In the genomic region with DNA sequence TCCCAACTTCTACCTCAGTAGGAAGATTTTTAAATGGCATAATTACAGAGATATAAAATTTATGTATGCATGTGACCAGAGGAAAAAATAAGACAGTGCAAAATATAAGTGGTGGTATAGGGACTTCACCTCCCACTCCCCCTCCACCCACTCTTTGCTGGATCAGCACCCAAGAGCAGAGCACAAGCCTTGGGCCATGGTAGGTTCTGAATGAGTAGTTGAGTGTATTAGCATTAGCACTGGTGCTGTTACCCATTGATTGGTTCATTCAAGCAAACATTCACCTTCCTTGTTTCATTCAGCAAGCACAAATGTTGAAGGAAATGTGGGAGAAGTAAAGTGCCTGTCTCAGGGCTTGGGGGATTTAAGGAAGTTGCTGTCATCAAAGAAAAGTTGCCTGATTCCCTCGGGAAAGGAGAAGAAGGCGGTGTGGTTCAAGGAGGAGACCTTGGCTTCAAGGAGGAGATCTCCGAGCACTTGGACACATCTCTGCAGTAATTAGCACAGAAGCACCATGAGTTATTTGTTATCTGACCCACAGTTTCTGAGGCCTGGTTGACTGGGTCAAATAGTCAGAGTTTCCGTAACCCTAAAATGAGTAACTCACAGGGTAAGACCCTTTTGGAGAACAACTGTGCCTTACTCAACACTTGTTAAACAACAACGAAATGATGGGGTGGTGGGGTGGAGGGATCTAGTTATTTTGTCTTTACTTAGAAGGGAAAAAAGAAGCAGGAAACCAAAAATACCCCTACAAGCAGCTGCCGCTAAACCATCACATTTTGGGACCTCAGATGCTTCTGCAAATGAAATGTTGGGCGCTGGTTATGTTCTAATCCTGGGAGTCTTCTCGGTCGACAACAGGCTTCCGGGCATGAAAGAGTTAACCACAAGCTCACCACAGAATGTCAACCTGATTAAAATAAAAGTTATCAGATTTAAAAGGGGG, we compare ENCODE assay signal across 12 cellular contexts. TPM values are rescaled to one million over a fixed set of nuclear protein-coding genes. Genes with fewer than 3 reads are reported as not detected.
DNase-seq lines count a peak whose midpoint lies in the region; ATAC-seq, FAIRE-seq and TF ChIP-seq lines count a peak whose summit lies in the region.
"Had no signal": no experiment of that assay in that cellular context is flagged by ENCODE, and none has a peak within 500 bp of the region (broad histone marks: within the 10 kb centered on the region; RNA-seq: fewer than 3 reads in every experiment).

No MANE protein-coding gene starts in this region.

- TF ChIP-seq CTCF in Loucy (conservative IDR thresholded peaks at IDR 0.05; ENCODE audit: low read length) (no peak), K562 (IDR thresholded peaks at IDR 0.05 in 2 of 3, conservative IDR thresholded peaks at IDR 0.05 in 1 of 3; ENCODE audit: insufficient read depth in 2 of 3, low read depth in 1 of 3, low read length in 3 of 3) (no peak)

- no peak for TF ChIP-seq RAD21 in K562 (CRISPR knock-in tag; conservative IDR thresholded peaks at IDR 0.05 in 1 of 2, IDR thresholded peaks at IDR 0.05 in 1 of 2)

- H2AFZ ChIP-seq in Loucy (ENCODE audit: low read length): no peak overlapping the region
- no peak overlapping the region for H2AFZ ChIP-seq in K562 (ENCODE audit: low read depth, low read length)

- H3K4me1 Mint-ChIP-seq in CD4-positive, CD25-positive, alpha-beta regulatory T cell: peaks cover 32 to 95% (median 79%) of the 10 kb centered on the region in 4 donors

- H3K9me2 ChIP-seq in Loucy (replicated peaks; ENCODE audit: low read depth, low read length): no peaks in the 10 kb centered on the region

- H3F3A ChIP-seq in Loucy (ENCODE audit: low read depth): no peaks in the 10 kb centered on the region

- 4% methylated on average over 10 of the region's 10 CpGs for WGBS in K562 (ENCODE audit: insufficient coverage, low coverage, missing lambda C conversion rate)

- CTCF ChIA-PET in K562 (lab: Yijun Ruan, JAX; ENCODE audit: low intra/inter-chr PET ratio): no interaction called here

- DNase-seq in CD4-positive, CD25-positive, alpha-beta regulatory T cell: peak in 2 of 3 donors; percentile 44 to 89
- DNase-seq in K562 (ENCODE audit: extremely low read depth in 1 of 4, low spot score in 3 of 4) (no peak), NCI-H510A treated with DMSO at 0.1 percent for 48 hours (lab: John Stamatoyannopoulos, UW) (no peak)
- DNase-seq: NCI-H1048, Right ventricle myocardium superior had no signal

- H3K9me1 ChIP-seq in K562 (ENCODE audit: control insufficient read depth, insufficient read depth, low read length): no peaks in the 10 kb centered on the region

- in situ Hi-C loops in K562 (cut with MboI): no loop called here

- no peak for FAIRE-seq in K562 (lab: Jason Lieb, UNC)
- FAIRE-seq: keratinocyte had no signal

- POLR2A ChIA-PET in K562 (lab: Yijun Ruan, JAX): interaction anchor here (0.5 kb wide), 1 partner anchor 1267 kb away, joined by 3 read pairs; no protein-coding TSS in a partner anchor

- H3K27ac ChIP-seq in CD4-positive, CD25-positive, alpha-beta regulatory T cell (ENCODE audit: insufficient read depth, low read length, poor library complexity, severe bottlenecking): peak overlapping the region; percentile 94
- H3K27ac ChIP-seq in K562 (ENCODE audit: extremely low read depth, low read depth, low read length): no peak overlapping the region

- H3K36me3 ChIP-seq in CD4-positive, CD25-positive, alpha-beta regulatory T cell (ENCODE audit: control insufficient read depth, insufficient read depth, low read length): peaks cover 56% of the 10 kb centered on the region
- H3K36me3 ChIP-seq in Loucy (ENCODE audit: insufficient read depth, low read length): no peaks in the 10 kb centered on the region
- no peaks in the 10 kb centered on the region for H3K36me3 ChIP-seq in K562 (ENCODE audit: control insufficient read depth, insufficient read depth, low read length)

- H3K4me3 ChIP-seq in CD4-positive, CD25-positive, alpha-beta regulatory T cell (ENCODE audit: low read depth, low read length): peak overlapping the region; percentile 91
- peak overlapping the region; percentile 34 for H3K4me3 ChIP-seq in Loucy (ENCODE audit: low read length, poor library complexity, severe bottlenecking)
- H3K4me3 ChIP-seq in K562: no peak overlapping the region

- no peak overlapping the region for H3K9ac ChIP-seq in Loucy (ENCODE audit: low read depth, low read length, poor library complexity, severe bottlenecking)
- H3K9ac ChIP-seq in K562 (ENCODE audit: insufficient read depth in 1 of 2, low read depth in 2 of 2, low read length in 2 of 2): no peak overlapping the region

- ATAC-seq in CD4-positive, CD25-positive, alpha-beta regulatory T cell (ENCODE audit: low read depth in 2 of 2): no peak
- ATAC-seq in GM18873 (IDR thresholded peaks at IDR 0.05; ENCODE audit: low FRiP score, unreplicated experiment) (peak; percentile 42), K562 (no peak), GM19035 (IDR thresholded peaks at IDR 0.05; ENCODE audit: unreplicated experiment) (no peak), esophagus mucosa (no peak), GM21526 (IDR thresholded peaks at IDR 0.05; ENCODE audit: low FRiP score, unreplicated experiment) (no peak)

- no peak for TF ChIP-seq POLR2A in K562 (conservative IDR thresholded peaks at IDR 0.05)

- no peaks in the 10 kb centered on the region for H3K27me3 ChIP-seq in CD4-positive, CD25-positive, alpha-beta regulatory T cell (ENCODE audit: control insufficient read depth, insufficient read depth, low read length)
- peaks cover 19% of the 10 kb centered on the region for H3K27me3 ChIP-seq in Loucy (ENCODE audit: insufficient read depth, low read length, poor library complexity, severe bottlenecking)
- peaks cover 15 to 21% of the 10 kb centered on the region in 2 experiments for H3K27me3 ChIP-seq in K562 (ENCODE audit: control insufficient read depth in 2 of 2, insufficient read depth in 2 of 2, low read length in 2 of 2)

- H3K9me3 Mint-ChIP-seq in CD4-positive, CD25-positive, alpha-beta regulatory T cell: no peaks in the 10 kb centered on the region

- H3K4me3 Mint-ChIP-seq in CD4-positive, CD25-positive, alpha-beta regulatory T cell: peak overlapping the region; percentile 83 to 93 (median 84)

- H4K20me1 ChIP-seq in Loucy (ENCODE audit: insufficient read depth, low read length, poor library complexity, severe bottlenecking) (no peaks in the 10 kb centered on the region), K562 (replicated peaks; ENCODE audit: control insufficient read depth, insufficient read depth, low read length) (peaks cover 5% of the 10 kb centered on the region; the same call in 1 of the 2 replicates)

- peaks cover 98% of the 10 kb centered on the region for H3K4me1 ChIP-seq in CD4-positive, CD25-positive, alpha-beta regulatory T cell (ENCODE audit: control insufficient read depth, insufficient read depth, low read length, poor library complexity, severe bottlenecking)
- peaks cover 20% of the 10 kb centered on the region for H3K4me1 ChIP-seq in Loucy (ENCODE audit: insufficient read depth, low read length, poor library complexity, severe bottlenecking)
- peaks cover 0 to 7% of the 10 kb centered on the region in 2 experiments; a peak in 3 of 5 replicates for H3K4me1 ChIP-seq in K562 (replicated peaks in 1 of 2; ENCODE audit: control insufficient read depth in 2 of 2, insufficient read depth in 2 of 2, low read length in 2 of 2)

- peak overlapping the region; percentile 81 to 89 (median 85) for H3K27ac Mint-ChIP-seq in CD4-positive, CD25-positive, alpha-beta regulatory T cell

- H3K79me2 ChIP-seq in Loucy (ENCODE audit: insufficient read depth, low read length): no peaks in the 10 kb centered on the region
- no peaks in the 10 kb centered on the region for H3K79me2 ChIP-seq in K562 (ENCODE audit: control insufficient read depth, insufficient read depth, low read length)

- TF ChIP-seq EP300 in K562 (IDR thresholded peaks at IDR 0.05; ENCODE audit: low read length): no peak

- BruUV-seq in K562 (replicated peaks; lab: Mats Ljungman, UMichigan): no TSS peak

- H3K36me3 Mint-ChIP-seq in CD4-positive, CD25-positive, alpha-beta regulatory T cell: peaks cover 43% of the 10 kb centered on the region

- no peaks in the 10 kb centered on the region for H3K9me3 ChIP-seq in CD4-positive, CD25-positive, alpha-beta regulatory T cell (ENCODE audit: control insufficient read depth in 2 of 2, low read length in 2 of 2)
- H3K9me3 ChIP-seq in Loucy (ENCODE audit: insufficient read depth, low read depth, low read length) (no peaks in the 10 kb centered on the region), K562 (replicated peaks; ENCODE audit: control insufficient read depth, insufficient read depth, low read depth, low read length) (no peaks in the 10 kb centered on the region)

- H3K27me3 Mint-ChIP-seq in CD4-positive, CD25-positive, alpha-beta regulatory T cell: no peaks in the 10 kb centered on the region

- H3K4me2 ChIP-seq in Loucy (ENCODE audit: low read depth, low read length, poor library complexity, severe bottlenecking) (peak overlapping the region; percentile 50), K562 (ENCODE audit: insufficient read depth, low read length) (no peak overlapping the region)

- intact Hi-C loops in K562 (cut with micrococcal nuclease): no loop called here

RNA-seq across cellular contexts. Expression of a gene that starts 17.2 kb away (rescaled TPM):
- total RNA-seq in CD4-positive, CD25-positive, alpha-beta regulatory T cell: 220 TPM
- 100 to 1,000 TPM; 159 to 261 (median 179) TPM for polyA plus RNA-seq in CD4-positive, CD25-positive, alpha-beta regulatory T cell
- total RNA-seq in K562 (2011; cell fraction: chromatin; rRNA removed; ENCODE audit: low replicate concordance): not detected in 2 replicates
- total RNA-seq in K562 (2011; cell fraction: nucleolus; rRNA removed): not detected in 2 replicates
- total RNA-seq in K562 (2011; cell fraction: nucleoplasm; rRNA removed): not detected in 2 replicates
- total RNA-seq in K562 (2014; rRNA removed) (not detected in 2 replicates), K562 (2014; rRNA removed; fragmentation: Illumina TruSeq; extraction: Trizol) (not detected in 2 replicates), K562 (2015; rRNA removed; fragmentation: Illumina TruSeq; extraction: Trizol) (not detected in 2 replicates), K562 (2021) (0.95 and 1.1 TPM in 2 replicates), esophagus mucosa (1.4 TPM)
- polyA plus RNA-seq in K562 (2011; rRNA removed) (not detected in 2 replicates), K562 (2014; fragmentation: Illumina TruSeq; extraction: Trizol) (not detected in 2 replicates), K562 (2014; fragmentation: Nextera tagmentation; extraction: Ambion mirVana) (not detected), K562 (2014; rRNA removed) (not detected in 2 replicates)
- polyA plus RNA-seq in K562 (2011; cell fraction: cytosol; rRNA removed): not detected in 2 replicates
- polyA plus RNA-seq in K562 (2011; cell fraction: nucleus; rRNA removed): not detected in 2 replicates
- polyA plus RNA-seq in K562 (2012): 0.03 and 0.19 TPM in 2 replicates
- not detected in 2 replicates for polyA minus RNA-seq in K562 (2011; rRNA and poly(A)+ RNA removed)
- not detected in 2 replicates for polyA minus RNA-seq in K562 (2011; cell fraction: cytosol; rRNA and poly(A)+ RNA removed)
- not detected in 2 replicates for polyA minus RNA-seq in K562 (2011; cell fraction: nucleus; rRNA and poly(A)+ RNA removed)
- total RNA-seq: pulmonary artery endothelial cell had no signal
- polyA plus RNA-seq: keratinocyte had no signal

RNA-seq across cellular contexts. Expression of a gene that starts 43.9 kb away (rescaled TPM):
- 168 TPM for total RNA-seq in CD4-positive, CD25-positive, alpha-beta regulatory T cell
- polyA plus RNA-seq in CD4-positive, CD25-positive, alpha-beta regulatory T cell: 10 to 100 TPM; 63.6 to 88.2 (median 65.7) TPM
- 96.3 and 236 TPM in 2 replicates for total RNA-seq in K562 (2011; cell fraction: chromatin; rRNA removed; ENCODE audit: low replicate concordance)
- 32.2 and 43.0 TPM in 2 replicates for total RNA-seq in K562 (2011; cell fraction: nucleolus; rRNA removed)
- 66.7 and 73.8 TPM in 2 replicates for total RNA-seq in K562 (2011; cell fraction: nucleoplasm; rRNA removed)
- total RNA-seq in K562 (2014; rRNA removed): 82.8 and 86.5 TPM in 2 replicates
- 124 and 148 TPM in 2 replicates for total RNA-seq in K562 (2014; rRNA removed; fragmentation: Illumina TruSeq; extraction: Trizol)
- 123 and 125 TPM in 2 replicates for total RNA-seq in K562 (2015; rRNA removed; fragmentation: Illumina TruSeq; extraction: Trizol)
- total RNA-seq in K562 (2021): 144 and 145 TPM in 2 replicates
- 51.7 and 53.2 TPM in 2 replicates for polyA plus RNA-seq in K562 (2011; rRNA removed)
- polyA plus RNA-seq in K562 (2011; cell fraction: cytosol; rRNA removed): 15.8 and 25.6 TPM in 2 replicates
- polyA plus RNA-seq in K562 (2011; cell fraction: nucleus; rRNA removed): 113 and 117 TPM in 2 replicates
- polyA plus RNA-seq in K562 (2012): 102 and 131 TPM in 2 replicates
- 194 and 217 TPM in 2 replicates for polyA plus RNA-seq in K562 (2014; fragmentation: Illumina TruSeq; extraction: Trizol)
- polyA plus RNA-seq in K562 (2014; fragmentation: Nextera tagmentation; extraction: Ambion mirVana): 10 to 100 TPM; 23.6 to 25.8 TPM
- polyA plus RNA-seq in K562 (2014; rRNA removed): 139 and 141 TPM in 2 replicates
- polyA minus RNA-seq in K562 (2011; rRNA and poly(A)+ RNA removed): 33.3 and 36.7 TPM in 2 replicates
- polyA minus RNA-seq in K562 (2011; cell fraction: cytosol; rRNA and poly(A)+ RNA removed): 27.6 and 31.4 TPM in 2 replicates
- 27.5 and 50.4 TPM in 2 replicates for polyA minus RNA-seq in K562 (2011; cell fraction: nucleus; rRNA and poly(A)+ RNA removed)
- 57.5 TPM for total RNA-seq in esophagus mucosa

Comparison
In these comparisons a context has a peak if more than half of its experiments do, and no peak if none do; other contexts are left out.
1. DNase-seq: peak in CD4-positive, CD25-positive, alpha-beta regulatory T cell (2 of 3); none in K562 (0 of 4) and NCI-H510A treated with DMSO at 0.1 percent for 48 hours (single experiment).
2. RNA of a gene that starts 17.2 kb away (total RNA-seq): 220 TPM in CD4-positive, CD25-positive, alpha-beta regulatory T cell (single experiment); 1.4 TPM in esophagus mucosa (single experiment) and 0.95 to 1.1 TPM in K562; every median in the first group is over 10 times any median in the second.